ENCODE assay signal across 15 cellular contexts in genomic region chr3:195859846-195860411, GRCh38.
DNase-seq lines count a peak whose midpoint lies in the region; ATAC-seq and TF ChIP-seq lines count a peak whose summit lies in the region.
"Had no signal": no experiment of that assay in that cellular context is flagged by ENCODE, and none has a peak within 500 bp of the region (broad histone marks: within the 10 kb centered on the region; RNA-seq: fewer than 3 reads in every experiment).

No MANE protein-coding gene starts in this region.

- H3K36me3 ChIP-seq in HUES48 (ENCODE audit: control insufficient read depth, insufficient read depth, low read length): peaks cover 6% of the 10 kb centered on the region; the same call in 1 of the 2 replicates

- no peaks in the 10 kb centered on the region for H3K27me3 Mint-ChIP-seq in memory B cell
- H3K27me3 Mint-ChIP-seq: CD4-positive, CD25-positive, alpha-beta regulatory T cell; effector memory CD8-positive, alpha-beta T cell had no signal

- peak overlapping the region; percentile 85 for H3K27ac Mint-ChIP-seq in memory B cell
- H3K27ac Mint-ChIP-seq: activated naive CD4-positive, alpha-beta T cell treated with anti-CD3 and anti-CD28 coated beads for 36 hours; type B pancreatic cell had no signal

- H3K27ac ChIP-seq in C4-2B (peak overlapping the region; percentile 11; the same call in 1 of the 2 replicates), HUES48 (ENCODE audit: low read depth, low read length) (peak overlapping the region; percentile 51)

- no peaks in the 10 kb centered on the region for H3K27me3 ChIP-seq in HUES48 (ENCODE audit: control insufficient read depth, insufficient read depth, low read length)

- H3K4me1 Mint-ChIP-seq in memory B cell: peaks cover 11% of the 10 kb centered on the region

- peaks cover 8% of the 10 kb centered on the region for H3K4me1 ChIP-seq in HUES48 (ENCODE audit: control insufficient read depth, insufficient read depth, low read length)

- H3K4me3 ChIP-seq in HUES48 (ENCODE audit: low read depth, low read length) (no peak overlapping the region), WI38 (ENCODE audit: low read depth, low read length) (no peak overlapping the region)
- H3K4me3 ChIP-seq: GM12878 had no signal

- no peak for ATAC-seq in memory B cell (ENCODE audit: low read depth)
- ATAC-seq in GM18873 (IDR thresholded peaks at IDR 0.05; ENCODE audit: low FRiP score, unreplicated experiment): no peak
- ATAC-seq in GM19351 (IDR thresholded peaks at IDR 0.05; ENCODE audit: unreplicated experiment): no peak

- TF ChIP-seq CTCF in C4-2B (conservative IDR thresholded peaks at IDR 0.05): no peak
- TF ChIP-seq CTCF in WI38 (IDR thresholded peaks at IDR 0.05; ENCODE audit: low read depth, low read length): peak; percentile 11; the same call in 1 of the 2 replicates

- CTCF ChIA-PET in HEK293T (lab: Yijun Ruan, JAX): interaction anchor here (0.8 to 1.4 kb wide), 3 partner anchors 34 to 55 kb away, joined by 5 to 12 read pairs (median 10); no protein-coding TSS in a partner anchor

- H3K9ac ChIP-seq in HUES48 (ENCODE audit: low read depth, low read length): no peak overlapping the region

- no peaks in the 10 kb centered on the region for H3K9me3 Mint-ChIP-seq in memory B cell
- H3K9me3 Mint-ChIP-seq: activated naive CD4-positive, alpha-beta T cell treated with anti-CD3 and anti-CD28 coated beads for 36 hours; CD4-positive, CD25-positive, alpha-beta regulatory T cell; effector memory CD8-positive, alpha-beta T cell; type B pancreatic cell had no signal

- H3K36me3 Mint-ChIP-seq in memory B cell: peaks cover 4% of the 10 kb centered on the region
- H3K36me3 Mint-ChIP-seq: CD4-positive, CD25-positive, alpha-beta regulatory T cell; type B pancreatic cell had no signal

- no peaks in the 10 kb centered on the region for H3K9me3 ChIP-seq in HUES48 (ENCODE audit: control insufficient read depth, insufficient read depth, low read length)

- DNase-seq in memory B cell (ENCODE audit: low spot score in 2 of 2): no peak
- no peak for DNase-seq in CD1c-positive myeloid dendritic cell (ENCODE audit: extremely low spot score)
- DNase-seq in HEK293T (ENCODE audit: extremely low spot score): no peak
- DNase-seq: islet precursor cell, NCI-H1436 treated with DMSO at 0.1 percent for 48 hours had no signal

- POLR2A ChIA-PET in HEK293T (lab: Yijun Ruan, JAX): interaction anchor here (0.9 kb wide), 1 partner anchor 30 kb away, joined by 3 read pairs; no protein-coding TSS in a partner anchor

- no peak overlapping the region for H3K4me3 Mint-ChIP-seq in memory B cell
- H3K4me3 Mint-ChIP-seq: CD4-positive, CD25-positive, alpha-beta regulatory T cell had no signal

TF ChIP-seq in HEK293T, 16 proteins besides CTCF, POLR2A, EP300 and RAD21:
- TF ChIP-seq SUZ12 (IDR thresholded peaks at IDR 0.05) (no peak), SP1 (IDR thresholded peaks at IDR 0.05) (no peak), L3MBTL2 (conservative IDR thresholded peaks at IDR 0.05) (no peak)
